8 cellular contexts compared by ENCODE assay signal in genomic region chr10:72274730-72275350, GRCh38. TPM values are rescaled to one million over a fixed set of nuclear protein-coding genes. Genes with fewer than 3 reads are reported as not detected.
DNase-seq lines count a peak whose midpoint lies in the region; TF ChIP-seq lines count a peak whose summit lies in the region.

No MANE protein-coding gene starts in this region.

- H3K9ac ChIP-seq in muscle layer of colon (ENCODE audit: low read length), result peak overlapping the region; percentile 80

- peak; percentile 31 to 57 (median 53) for DNase-seq in NCI-H1417 (lab: John Stamatoyannopoulos, UW)
- no peak for DNase-seq in NCI-H1417 treated with DMSO at 0.1 percent for 48 hours (lab: John Stamatoyannopoulos, UW)
- peak; percentile 44 for DNase-seq in NCI-H2171 treated with DMSO at 0.1 percent for 48 hours (lab: John Stamatoyannopoulos, UW)
- peak; percentile 80 for DNase-seq in activated T-cell treated with anti-CD3 and anti-CD28 coated beads, Interleukin-2, amount 50 U/mL, for 1 hour
- peak; percentile 77 to 88 for DNase-seq in erythroblast (lab: John Stamatoyannopoulos, UW)
- no peak for DNase-seq in NCI-H187 (lab: John Stamatoyannopoulos, UW)

- H3K4me1 ChIP-seq in muscle layer of colon (ENCODE audit: insufficient read depth, low read length), result peaks cover 15% of the 10 kb centered on the region

- H3K9me3 ChIP-seq in muscle layer of colon (ENCODE audit: low read length), result no peaks in the 10 kb centered on the region

- H3K36me3 ChIP-seq in muscle layer of colon (ENCODE audit: insufficient read depth, low read length), result no peaks in the 10 kb centered on the region

- H3K4me3 ChIP-seq in muscle layer of colon (ENCODE audit: low read depth in 1 of 2, low read length in 2 of 2), result peak overlapping the region; percentile 76 to 96

- TF ChIP-seq POLR2A in erythroblast (IDR thresholded peaks at IDR 0.05; ENCODE audit: low read length), result peak; percentile 50

- H3K27me3 ChIP-seq in muscle layer of colon (ENCODE audit: control insufficient read depth in 1 of 2, insufficient read depth in 2 of 2, low read length in 2 of 2), result no peaks in the 10 kb centered on the region

- H3K27ac ChIP-seq in muscle layer of colon (ENCODE audit: low read depth, low read length) (peak overlapping the region; percentile 82), temporal lobe (ENCODE audit: low read depth, low read length) (peak overlapping the region; percentile 97)

RNA-seq across cellular contexts. Expression of gene DDIT4, which starts 1.1 kb away (rescaled TPM):
- 20.4 TPM for total RNA-seq in temporal lobe

RNA-seq across cellular contexts. Expression of gene ASCC1, which starts 58.8 kb away (rescaled TPM):
- 35.9 TPM for total RNA-seq in temporal lobe

RNA-seq across cellular contexts. Expression of gene ANAPC16, which starts 59.0 kb away (rescaled TPM):
- total RNA-seq in temporal lobe, result 17.0 TPM

Comparison
In these comparisons a context has a peak if more than half of its experiments do, and no peak if none do; other contexts are left out.
1. DNase-seq: peak in NCI-H1417 (3 of 3), NCI-H2171 treated with DMSO at 0.1 percent for 48 hours (single experiment), activated T-cell treated with anti-CD3 and anti-CD28 coated beads, Interleukin-2, amount 50 U/mL, for 1 hour (single experiment) and erythroblast (2 of 2); none in NCI-H1417 treated with DMSO at 0.1 percent for 48 hours (single experiment) and NCI-H187 (0 of 2).